In the genomic region with DNA sequence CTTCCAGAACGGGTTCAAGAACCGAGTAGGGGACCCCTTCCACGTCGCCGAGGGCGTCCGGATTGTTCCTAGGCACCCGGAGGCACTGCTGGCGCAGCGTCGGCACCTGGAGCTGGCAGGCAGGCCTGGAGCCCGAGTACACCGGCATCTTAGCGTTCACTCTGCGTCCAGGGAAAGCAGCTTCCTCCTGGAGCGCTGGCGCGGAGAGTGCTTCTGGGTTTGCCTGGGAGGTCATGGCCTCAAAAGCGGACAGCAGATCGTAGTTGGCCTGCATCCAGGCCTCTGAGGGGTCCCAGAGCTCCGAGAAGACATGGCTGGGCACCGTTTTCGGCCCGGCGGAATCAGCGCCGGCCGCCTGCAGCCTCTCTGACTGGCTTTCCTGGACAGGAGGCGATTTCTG, we compare ENCODE assay signal across 13 cellular contexts. TPM values are rescaled to one million over a fixed set of nuclear protein-coding genes. Genes with fewer than 3 reads are reported as not detected.
DNase-seq lines count a peak whose midpoint lies in the region; ATAC-seq, FAIRE-seq and TF ChIP-seq lines count a peak whose summit lies in the region.
"Not testable (repeated sequence)": the region's sequence is repeated elsewhere in the genome, so short reads cannot be mapped to it uniquely, and the experiment has no call there.
"Had no signal": no experiment of that assay in that cellular context is flagged by ENCODE, and none has a peak within 500 bp of the region (broad histone marks: within the 10 kb centered on the region; RNA-seq: fewer than 3 reads in every experiment).

No MANE protein-coding gene starts in this region.

- not testable (repeated sequence) for H3K4me1 ChIP-seq in kidney (ENCODE audit: control insufficient read depth in 1 of 2, insufficient read depth in 1 of 2, low read depth in 1 of 2, low read length in 2 of 2)

- not testable (repeated sequence) for ATAC-seq in Right ventricle myocardium inferior, sciatic nerve

- DNase-seq in Right ventricle myocardium inferior (ENCODE audit: missing footprints) (peak; percentile 56), kidney (peak; percentile 80), sciatic nerve (ENCODE audit: low spot score) (peak; percentile 72)
- peak; percentile 3 for DNase-seq in stimulated activated CD4-positive, alpha-beta T cell treated with anti-CD3 and anti-CD28 coated beads, Interleukin-15, amount 100 ng/mL, for 24 hours

- TF ChIP-seq CTCF in kidney (IDR thresholded peaks at IDR 0.05; ENCODE audit: borderline replicate concordance, extremely low read depth, insufficient read depth), result not testable (repeated sequence)

- not testable (repeated sequence) for H3K36me3 ChIP-seq in kidney (ENCODE audit: control insufficient read depth in 1 of 2, insufficient read depth in 2 of 2, low read length in 2 of 2)

- H3K9me3 ChIP-seq in kidney (ENCODE audit: control insufficient read depth in 1 of 2, low read length in 2 of 2), result not testable (repeated sequence)

- not testable (repeated sequence) for H3K4me3 ChIP-seq in kidney (ENCODE audit: low read length in 2 of 2)

- not testable (repeated sequence) for H3K27ac ChIP-seq in kidney (ENCODE audit: low read depth in 2 of 2, low read length in 2 of 2)

- not testable (repeated sequence) for FAIRE-seq in kidney (lab: Jason Lieb, UNC)

- not testable (repeated sequence) for H3K9ac ChIP-seq in kidney (ENCODE audit: low read length in 2 of 2)

- intact Hi-C loops in Right ventricle myocardium inferior (cut with DNase I); kidney (cut with DNase I); sciatic nerve (cut with DNase I): not testable (repeated sequence)

RNA-seq across cellular contexts. Expression of a gene that starts 6.7 kb away (rescaled TPM):
- total RNA-seq in Right ventricle myocardium inferior (not detected), kidney (not detected), sciatic nerve (not detected)
- not detected for polyA plus RNA-seq in kidney (ENCODE audit: insufficient read depth, low read depth, low replicate concordance)
- total RNA-seq: A673; CD4-positive, alpha-beta memory T cell; CD4-positive, CD25-positive, alpha-beta regulatory T cell; CD8-positive, alpha-beta memory T cell; Daoy; G401; GM12878 had no signal
- polyA plus RNA-seq: AG04450; CD14-positive monocyte; CD4-positive, alpha-beta memory T cell; CD4-positive, CD25-positive, alpha-beta regulatory T cell; CD8-positive, alpha-beta memory T cell; GM12878 had no signal

Comparison
In these comparisons a context has a peak if more than half of its experiments do, and no peak if none do; other contexts are left out.
1. DNase-seq: peak in every context shown above with its lines; median percentile 80 in kidney; 72 in sciatic nerve; 56 in Right ventricle myocardium inferior; 3 in stimulated activated CD4-positive, alpha-beta T cell treated with anti-CD3 and anti-CD28 coated beads, Interleukin-15, amount 100 ng/mL, for 24 hours.